8 cellular contexts compared by ENCODE assay signal in genomic region chr1:156705321-156705917, GRCh38. TPM values are rescaled to one million over a fixed set of nuclear protein-coding genes. Genes with fewer than 3 reads are reported as not detected.
DNase-seq lines count a peak whose midpoint lies in the region; ATAC-seq and TF ChIP-seq lines count a peak whose summit lies in the region.

Gene CRABP2, minus strand, starts transcription at chr1:156705583. Its CDS starts 137 bp downstream, at chr1:156705446.

- H3K9ac ChIP-seq in SK-N-MC (ENCODE audit: insufficient read length) (no peak within 1 kb of the TSS), mesenchymal stem cell (ENCODE audit: low read length) (peak within 1 kb of the TSS; percentile 89)

- H3K4me3 ChIP-seq in SK-N-MC: peak within 1 kb of the TSS; percentile 71
- peak within 1 kb of the TSS; percentile 35 to 85 for H3K4me3 ChIP-seq in mesenchymal stem cell (ENCODE audit: insufficient read depth in 1 of 2, low read depth in 1 of 2, low read length in 2 of 2)
- peak within 1 kb of the TSS; percentile 34 to 58 for H3K4me3 ChIP-seq in testis

- H3K4me1 ChIP-seq in mesenchymal stem cell (ENCODE audit: control insufficient read depth, insufficient read depth, low read depth, low read length) (peaks cover 62% of the 10 kb centered on the region), testis (peaks cover 32% of the 10 kb centered on the region)

- intact Hi-C loops in testis (cut with DNase I; ENCODE audit: low total_unique reads): no loop called here

- H2BK12ac ChIP-seq in mesenchymal stem cell (ENCODE audit: low read length in 2 of 2): peak within 1 kb of the TSS; percentile 91 to 94

- peak within 1 kb of the TSS; percentile 87 for H3K4me2 ChIP-seq in mesenchymal stem cell (ENCODE audit: low read length, poor library complexity, severe bottlenecking)

- no peaks in the 10 kb centered on the region for H3K79me1 ChIP-seq in mesenchymal stem cell (replicated peaks; ENCODE audit: low read length, poor library complexity, severe bottlenecking)

- peak within 1 kb of the TSS; percentile 86 for H2BK120ac ChIP-seq in mesenchymal stem cell (ENCODE audit: low read depth, low read length)

- TF ChIP-seq POLR2A in testis (IDR thresholded peaks at IDR 0.05): no peak

- peak within 1 kb of the TSS; percentile 15 for H2AK5ac ChIP-seq in mesenchymal stem cell (ENCODE audit: low read length, severe bottlenecking)

- H2BK15ac ChIP-seq in mesenchymal stem cell (ENCODE audit: low read depth, poor library complexity, severe bottlenecking): peak within 1 kb of the TSS; percentile 82

- peak within 1 kb of the TSS in 1 of 2 experiments; percentile 64 for H3K14ac ChIP-seq in mesenchymal stem cell (ENCODE audit: low read length in 2 of 2)

- TF ChIP-seq CTCF in testis (IDR thresholded peaks at IDR 0.05): no peak

- peak within 1 kb of the TSS; percentile 44 to 88 for H3K18ac ChIP-seq in mesenchymal stem cell (ENCODE audit: low read depth in 1 of 2, low read length in 2 of 2)

- H3K27ac ChIP-seq in SK-N-MC (no peak within 1 kb of the TSS), mesenchymal stem cell (ENCODE audit: low read length, poor library complexity, severe bottlenecking) (no peak within 1 kb of the TSS), testis (peak within 1 kb of the TSS; percentile 56 to 84)

- 2% methylated on average over 36 of the region's 42 CpGs for WGBS in mesenchymal stem cell
- WGBS in testis, 2 donors: 0 to 2% methylated on average over 17 to 32 of the region's 42 CpGs

- peak within 1 kb of the TSS; percentile 80 for H4K91ac ChIP-seq in mesenchymal stem cell (ENCODE audit: low read length)

- peak within 1 kb of the TSS in 1 of 2 experiments; percentile 77 for H3K23ac ChIP-seq in mesenchymal stem cell (ENCODE audit: low read length in 2 of 2)

- H3K27me3 ChIP-seq in mesenchymal stem cell (ENCODE audit: control insufficient read depth in 1 of 2, insufficient read depth in 1 of 2, low read length in 2 of 2): peaks cover 0 to 30% of the 10 kb centered on the region in 2 experiments
- H3K27me3 ChIP-seq in testis: no peaks in the 10 kb centered on the region

- peak within 1 kb of the TSS; percentile 96 for H4K8ac ChIP-seq in mesenchymal stem cell (ENCODE audit: low read length)

- H2AFZ ChIP-seq in mesenchymal stem cell (ENCODE audit: low read depth, low read length): peak within 1 kb of the TSS; percentile 39

- ATAC-seq in GM18511 (IDR thresholded peaks at IDR 0.05; ENCODE audit: unreplicated experiment) (no peak), HG02970 (IDR thresholded peaks at IDR 0.05; ENCODE audit: low FRiP score, unreplicated experiment) (no peak)

- H3K4ac ChIP-seq in mesenchymal stem cell (ENCODE audit: low read depth in 1 of 2, low read length in 2 of 2): peak within 1 kb of the TSS; percentile 73 to 88

- H3K9me3 ChIP-seq in SK-N-MC (ENCODE audit: low read depth, low read length) (no peaks in the 10 kb centered on the region), mesenchymal stem cell (ENCODE audit: control insufficient read depth, low read length) (no peaks in the 10 kb centered on the region), testis (no peaks in the 10 kb centered on the region)

- H3K36me3 ChIP-seq in SK-N-MC (ENCODE audit: insufficient read depth, low read length) (no peaks in the 10 kb centered on the region), mesenchymal stem cell (ENCODE audit: control insufficient read depth in 1 of 2, insufficient read depth in 2 of 2, low read depth in 1 of 2, low read length in 2 of 2) (peaks cover 5 to 15% of the 10 kb centered on the region in 2 experiments), testis (ENCODE audit: low read depth, missing control alignments) (no peaks in the 10 kb centered on the region)

- no peak within 1 kb of the TSS for H2BK5ac ChIP-seq in mesenchymal stem cell (ENCODE audit: low read depth, low read length, poor library complexity, severe bottlenecking)

- peak; percentile 66 for DNase-seq in NCI-H1436 (lab: John Stamatoyannopoulos, UW)
- DNase-seq in NCI-H1436 treated with DMSO at 0.1 percent for 48 hours (lab: John Stamatoyannopoulos, UW): no peak
- no peak for DNase-seq in SK-N-MC (ENCODE audit: low read depth, low spot score)
- DNase-seq in cerebellar cortex (ENCODE audit: low spot score): peak; percentile 79
- DNase-seq in mesenchymal stem cell: peak; percentile 52
- peak; percentile 25 for DNase-seq in testis

RNA-seq across cellular contexts. Expression of gene CRABP2, which starts in this region (rescaled TPM):
- polyA plus RNA-seq in mesenchymal stem cell (2013, experiment 1 of 2): 42.6 TPM
- polyA plus RNA-seq in mesenchymal stem cell (2013, experiment 2 of 2): 41.2 TPM
- 1 to 10 TPM; 2.1 to 6.8 TPM for total RNA-seq in testis
- polyA plus RNA-seq in testis (ENCODE audit: insufficient read depth, low read depth, low replicate concordance): 21.0 TPM

Comparison
In these comparisons a context has a peak if more than half of its experiments do, and no peak if none do; other contexts are left out.
1. DNase-seq: peak in NCI-H1436 (single experiment), cerebellar cortex (single experiment), mesenchymal stem cell (single experiment) and testis (single experiment); none in NCI-H1436 treated with DMSO at 0.1 percent for 48 hours (single experiment) and SK-N-MC (single experiment).
2. H3K27ac ChIP-seq: peak in testis (2 of 2); none in SK-N-MC (single experiment) and mesenchymal stem cell (single experiment).
3. Peak in every context shown above with its lines, with median percentiles within 50 percentile points of each other: H3K4me3 ChIP-seq.